1 cellular context compared by ENCODE assay signal in genomic region chr1:219990782-219991510, GRCh38.
A peak's percentile ranks its signal among the peaks of the same experiment; 100 is the strongest.
TF ChIP-seq lines count a peak whose summit lies in the region.

No MANE protein-coding gene starts in this region.

TF ChIP-seq in K562, 482 proteins besides CTCF, POLR2A, EP300 and RAD21 (continued from another document):
- peak; percentile 16; the same call in 1 of the 2 replicates for TF ChIP-seq MGA (IDR thresholded peaks at IDR 0.05)
